Comparison of ENCODE assay signal across 5 cellular contexts in the genomic region with DNA sequence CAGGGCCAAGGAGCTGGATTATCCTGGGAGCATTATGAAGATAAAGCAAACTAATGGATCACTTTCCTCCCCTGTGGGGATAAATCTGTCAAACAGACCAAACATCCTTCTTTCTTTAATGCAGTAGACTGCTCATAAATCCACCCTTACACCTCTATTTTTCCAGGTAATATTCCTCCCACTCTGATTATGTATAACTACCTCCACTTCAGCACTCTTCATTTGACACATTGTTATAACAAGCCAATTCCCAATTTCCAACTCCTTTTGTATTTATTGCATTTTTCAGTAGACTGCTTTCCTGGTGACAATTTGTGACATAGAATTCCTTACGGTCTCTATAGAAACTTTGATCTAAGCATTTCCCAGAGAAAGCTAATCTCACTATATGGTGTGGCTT.
"Had no signal": no experiment of that assay in that cellular context is flagged by ENCODE, and none has a peak within 500 bp of the region (broad histone marks: within the 10 kb centered on the region; RNA-seq: fewer than 3 reads in every experiment).

No MANE protein-coding gene starts in this region.

- H3K4me3 ChIP-seq: GM23338 had no signal

- DNase-seq: H9, HCEC 1CT had no signal

- H3K27ac ChIP-seq: HL-60 had no signal

- H3K4me2 ChIP-seq: GM23338 had no signal

- H2AFZ ChIP-seq: GM23338 had no signal

- ATAC-seq: GM23338, HepG2 had no signal
